9 cellular contexts compared by ENCODE assay signal in genomic region chr22:31081963-31082605, GRCh38. TPM values are rescaled to one million over a fixed set of nuclear protein-coding genes. Genes with fewer than 3 reads are reported as not detected.
A peak's percentile ranks its signal among the peaks of the same experiment; 100 is the strongest.
DNase-seq lines count a peak whose midpoint lies in the region; ATAC-seq, FAIRE-seq and TF ChIP-seq lines count a peak whose summit lies in the region.
"Had no signal": no experiment of that assay in that cellular context is flagged by ENCODE, and none has a peak within 500 bp of the region (broad histone marks: within the 10 kb centered on the region; RNA-seq: fewer than 3 reads in every experiment).

No MANE protein-coding gene starts in this region.

- H3K9ac ChIP-seq in kidney (ENCODE audit: low read length in 2 of 2) = peak overlapping the region; percentile 34 to 84

- peaks cover 0 to 10% of the 10 kb centered on the region in 2 donors for H3K36me3 ChIP-seq in kidney (ENCODE audit: control insufficient read depth in 1 of 2, insufficient read depth in 2 of 2, low read length in 2 of 2)
- no peaks in the 10 kb centered on the region for H3K36me3 ChIP-seq in testis (ENCODE audit: low read depth, missing control alignments)

- no peak for TF ChIP-seq POLR2A in testis (IDR thresholded peaks at IDR 0.05)

- H3K27ac ChIP-seq in kidney (ENCODE audit: low read depth in 2 of 2, low read length in 2 of 2) (peak overlapping the region; percentile 94 to 97), testis (peak overlapping the region; percentile 67 to 90)

- peak overlapping the region; percentile 83 for H3K4me3 Mint-ChIP-seq in activated T-cell treated with anti-CD3 and anti-CD28 coated beads, Interleukin-2, amount 50 U/mL, for 4 hours
- peak overlapping the region; percentile 89 to 96 for H3K4me3 Mint-ChIP-seq in activated T-cell treated with anti-CD3 and anti-CD28 coated beads, Interleukin-2, amount 50 U/mL, for 72 hours

- no peak for FAIRE-seq in kidney (lab: Jason Lieb, UNC)
- FAIRE-seq: endometrium had no signal

- H3K4me1 ChIP-seq in kidney (ENCODE audit: control insufficient read depth in 1 of 2, insufficient read depth in 1 of 2, low read depth in 1 of 2, low read length in 2 of 2) (peaks cover 31 to 53% of the 10 kb centered on the region in 2 donors), testis (peaks cover 36% of the 10 kb centered on the region)

- H3K27me3 Mint-ChIP-seq in activated T-cell treated with anti-CD3 and anti-CD28 coated beads, Interleukin-2, amount 50 U/mL, for 4 hours (ENCODE audit: low read depth) = no peaks in the 10 kb centered on the region
- no peaks in the 10 kb centered on the region for H3K27me3 Mint-ChIP-seq in activated T-cell treated with anti-CD3 and anti-CD28 coated beads, Interleukin-2, amount 50 U/mL, for 72 hours (ENCODE audit: low read depth)

- H3K27ac Mint-ChIP-seq in activated T-cell treated with anti-CD3 and anti-CD28 coated beads, Interleukin-2, amount 50 U/mL, for 72 hours = no peak overlapping the region

- 56 to 60% methylated on average over 5 to 6 of the region's 6 CpGs for WGBS in testis, 2 donors

- H3K9me3 ChIP-seq in kidney (ENCODE audit: control insufficient read depth in 1 of 2, low read length in 2 of 2) (no peaks in the 10 kb centered on the region), testis (no peaks in the 10 kb centered on the region)

- H3K4me1 Mint-ChIP-seq in activated T-cell treated with anti-CD3 and anti-CD28 coated beads, Interleukin-2, amount 50 U/mL, for 4 hours (ENCODE audit: low read depth) = peaks cover 38% of the 10 kb centered on the region
- peaks cover 33% of the 10 kb centered on the region for H3K4me1 Mint-ChIP-seq in activated T-cell treated with anti-CD3 and anti-CD28 coated beads, Interleukin-2, amount 50 U/mL, for 72 hours (ENCODE audit: low read depth)

- no peak for DNase-seq in activated T-cell treated with anti-CD3 and anti-CD28 coated beads, Interleukin-2, amount 50 U/mL, for 4 hours
- DNase-seq in activated T-cell treated with anti-CD3 and anti-CD28 coated beads for 4 hours (no peak), kidney (no peak), testis (no peak)
- peak in 1 of 2 donors; percentile 39 for DNase-seq in activated T-cell treated with anti-CD3 and anti-CD28 coated beads, Interleukin-2, amount 50 U/mL, for 72 hours
- DNase-seq in activated CD4-positive, CD25-positive, alpha-beta regulatory T cell treated with anti-CD3 and anti-CD28 coated beads, Interleukin-2, amount 50 U/mL, for 72 hours = no peak

- H3K9me3 Mint-ChIP-seq in activated T-cell treated with anti-CD3 and anti-CD28 coated beads, Interleukin-2, amount 50 U/mL, for 4 hours = no peaks in the 10 kb centered on the region
- H3K9me3 Mint-ChIP-seq in activated T-cell treated with anti-CD3 and anti-CD28 coated beads, Interleukin-2, amount 50 U/mL, for 72 hours = no peaks in the 10 kb centered on the region

- H3K4me3 ChIP-seq in kidney (ENCODE audit: low read length in 2 of 2) (peak overlapping the region; percentile 84 to 88), testis (peak overlapping the region; percentile 71 to 79)

- TF ChIP-seq CTCF in kidney (IDR thresholded peaks at IDR 0.05; ENCODE audit: borderline replicate concordance, extremely low read depth, insufficient read depth) = no peak
- no peak for TF ChIP-seq CTCF in testis (IDR thresholded peaks at IDR 0.05)

- ATAC-seq in activated T-cell treated with anti-CD3 and anti-CD28 coated beads, Interleukin-2, amount 50 U/mL, for 4 hours = no peak
- peak in 1 of 2 donors; percentile 3 for ATAC-seq in activated T-cell treated with anti-CD3 and anti-CD28 coated beads, Interleukin-2, amount 50 U/mL, for 72 hours (replicated peaks in 1 of 2)
- ATAC-seq in HG02870 (IDR thresholded peaks at IDR 0.05; ENCODE audit: unreplicated experiment) (no peak), GM18517 (IDR thresholded peaks at IDR 0.05; ENCODE audit: unreplicated experiment) (no peak)

- H3K27me3 ChIP-seq in testis = no peaks in the 10 kb centered on the region

- no peaks in the 10 kb centered on the region for H3K36me3 Mint-ChIP-seq in activated T-cell treated with anti-CD3 and anti-CD28 coated beads, Interleukin-2, amount 50 U/mL, for 4 hours (ENCODE audit: insufficient read depth)
- H3K36me3 Mint-ChIP-seq in activated T-cell treated with anti-CD3 and anti-CD28 coated beads, Interleukin-2, amount 50 U/mL, for 72 hours (ENCODE audit: insufficient read depth in 2 of 2) = no peaks in the 10 kb centered on the region

- intact Hi-C loops in kidney (cut with DNase I) (no loop called here), testis (cut with DNase I; ENCODE audit: low total_unique reads) (no loop called here)

RNA-seq across cellular contexts. Expression of gene SMTN, which starts 1.0 kb away (rescaled TPM):
- 10 to 100 TPM in 1 of 3 donors, 1 to 10 TPM in 2; 8.9 to 10.4 (median 9.4) TPM for total RNA-seq in activated T-cell treated with anti-CD3 and anti-CD28 coated beads, Interleukin-2, amount 50 U/mL, for 4 hours
- 10 to 100 TPM; 33.1 to 40.2 TPM for total RNA-seq in activated T-cell treated with anti-CD3 and anti-CD28 coated beads, Interleukin-2, amount 50 U/mL, for 72 hours
- total RNA-seq in kidney = 67.7 TPM
- 64.4 TPM for polyA plus RNA-seq in kidney (ENCODE audit: insufficient read depth, low read depth, low replicate concordance)
- total RNA-seq in testis = 10 to 100 TPM; 50.1 to 52.5 TPM
- polyA plus RNA-seq in testis (ENCODE audit: insufficient read depth, low read depth, low replicate concordance) = 31.6 TPM

RNA-seq across cellular contexts. Expression of gene SELENOM, which starts 25.3 kb away (rescaled TPM):
- 10 to 100 TPM in 2 of 3 donors, 1 to 10 TPM in 1; 8.1 to 19.2 (median 12.1) TPM for total RNA-seq in activated T-cell treated with anti-CD3 and anti-CD28 coated beads, Interleukin-2, amount 50 U/mL, for 4 hours
- 10 to 100 TPM in 1 of 2 donors, 1 to 10 TPM in 1; 6.8 to 13.5 TPM for total RNA-seq in activated T-cell treated with anti-CD3 and anti-CD28 coated beads, Interleukin-2, amount 50 U/mL, for 72 hours
- total RNA-seq in kidney = 154 TPM
- polyA plus RNA-seq in kidney (ENCODE audit: insufficient read depth, low read depth, low replicate concordance) = 291 TPM
- total RNA-seq in testis = 100 to 1,000 TPM in 1 of 2 donors, 10 to 100 TPM in 1; 82.8 to 102 TPM
- polyA plus RNA-seq in testis (ENCODE audit: insufficient read depth, low read depth, low replicate concordance) = 77.4 TPM

RNA-seq across cellular contexts. Expression of gene INPP5J, which starts 40.7 kb away (rescaled TPM):
- under 1 TPM in 2 of 3 donors, not detected in 1; 0.16 to 0.21 TPM for total RNA-seq in activated T-cell treated with anti-CD3 and anti-CD28 coated beads, Interleukin-2, amount 50 U/mL, for 4 hours
- total RNA-seq in activated T-cell treated with anti-CD3 and anti-CD28 coated beads, Interleukin-2, amount 50 U/mL, for 72 hours = under 1 TPM; 0.29 to 0.37 TPM
- total RNA-seq in kidney (6.2 TPM), testis (10 to 100 TPM; 11.3 to 17.2 TPM)
- polyA plus RNA-seq in kidney (ENCODE audit: insufficient read depth, low read depth, low replicate concordance) (44.7 TPM), testis (ENCODE audit: insufficient read depth, low read depth, low replicate concordance) (5.2 TPM)

RNA-seq across cellular contexts. Expression of gene PLA2G3, which starts 58.2 kb away (rescaled TPM):
- total RNA-seq in activated T-cell treated with anti-CD3 and anti-CD28 coated beads, Interleukin-2, amount 50 U/mL, for 4 hours = not detected
- total RNA-seq in activated T-cell treated with anti-CD3 and anti-CD28 coated beads, Interleukin-2, amount 50 U/mL, for 72 hours = not detected
- total RNA-seq in kidney = not detected
- 1.2 TPM for polyA plus RNA-seq in kidney (ENCODE audit: insufficient read depth, low read depth, low replicate concordance)
- total RNA-seq in testis = under 1 TPM; 0.55 to 0.68 TPM
- polyA plus RNA-seq in testis (ENCODE audit: insufficient read depth, low read depth, low replicate concordance) = 0.44 TPM
